22 cellular contexts compared by ENCODE assay signal in genomic region chr15:93001156-93001555, GRCh38.
"Had no signal": no experiment of that assay in that cellular context is flagged by ENCODE, and none has a peak within 500 bp of the region (broad histone marks: within the 10 kb centered on the region; RNA-seq: fewer than 3 reads in every experiment).

No MANE protein-coding gene starts in this region.

- H3K9me3 Mint-ChIP-seq: activated CD4-positive, alpha-beta memory T cell treated with anti-CD3 and anti-CD28 coated beads for 36 hours; endodermal cell had no signal

- ATAC-seq: activated CD8-positive, alpha-beta memory T cell treated with anti-CD3 and anti-CD28 coated beads, Interleukin-2, amount 10 ng/mL, durations not matched to agents 7 days and 5 days; heart left ventricle; left colon; mucosa of descending colon had no signal

- H3K4me3 Mint-ChIP-seq: activated CD4-positive, alpha-beta memory T cell treated with anti-CD3 and anti-CD28 coated beads for 36 hours; activated CD8-positive, alpha-beta memory T cell treated with anti-CD3 and anti-CD28 coated beads, Interleukin-2, amount 10 ng/mL, durations not matched to agents 7 days and 5 days; endodermal cell had no signal

- DNase-seq: activated CD4-positive, alpha-beta memory T cell treated with anti-CD3 and anti-CD28 coated beads for 36 hours; activated CD4-positive, alpha-beta T cell treated with anti-CD3 and anti-CD28 coated beads for 48 hours; activated CD8-positive, alpha-beta memory T cell treated with anti-CD3 and anti-CD28 coated beads, Interleukin-2, amount 10 ng/mL, durations not matched to agents 7 days and 5 days; activated naive CD4-positive, alpha-beta T cell treated with Interleukin-2 at 50 U/mL for 16 hours; activated T-cell treated with anti-CD3 and anti-CD28 coated beads for 4 hours; cerebellar nuclear complex; cortex of kidney; endodermal cell; esophagus squamous epithelium; heart left ventricle; islet precursor cell; left colon; mesendoderm; mucosa of descending colon; retina; sigmoid colon; stimulated activated CD4-positive, alpha-beta T cell treated with anti-CD3 and anti-CD28 coated beads, Interleukin-2, amount 100 ng/mL, for 48 hours; stimulated activated CD8-positive, alpha-beta memory T cell treated with anti-CD3 and anti-CD28 coated beads, Interleukin-4, amount 100 ng/mL, for 48 hours; stimulated activated naive CD4-positive, alpha-beta T cell; upper lobe of left lung had no signal

- H3K4me3 ChIP-seq: ascending aorta, esophagus squamous epithelium, heart left ventricle, mucosa of descending colon, sigmoid colon, SK-N-MC, upper lobe of left lung had no signal

- H3K27me3 Mint-ChIP-seq: activated CD4-positive, alpha-beta memory T cell treated with anti-CD3 and anti-CD28 coated beads for 36 hours; activated CD8-positive, alpha-beta memory T cell treated with anti-CD3 and anti-CD28 coated beads, Interleukin-2, amount 10 ng/mL, durations not matched to agents 7 days and 5 days had no signal

- H3K4me1 Mint-ChIP-seq: endodermal cell had no signal

- H3K27ac Mint-ChIP-seq: activated CD8-positive, alpha-beta memory T cell treated with anti-CD3 and anti-CD28 coated beads, Interleukin-2, amount 10 ng/mL, durations not matched to agents 7 days and 5 days; endodermal cell had no signal
